In the genomic region with DNA sequence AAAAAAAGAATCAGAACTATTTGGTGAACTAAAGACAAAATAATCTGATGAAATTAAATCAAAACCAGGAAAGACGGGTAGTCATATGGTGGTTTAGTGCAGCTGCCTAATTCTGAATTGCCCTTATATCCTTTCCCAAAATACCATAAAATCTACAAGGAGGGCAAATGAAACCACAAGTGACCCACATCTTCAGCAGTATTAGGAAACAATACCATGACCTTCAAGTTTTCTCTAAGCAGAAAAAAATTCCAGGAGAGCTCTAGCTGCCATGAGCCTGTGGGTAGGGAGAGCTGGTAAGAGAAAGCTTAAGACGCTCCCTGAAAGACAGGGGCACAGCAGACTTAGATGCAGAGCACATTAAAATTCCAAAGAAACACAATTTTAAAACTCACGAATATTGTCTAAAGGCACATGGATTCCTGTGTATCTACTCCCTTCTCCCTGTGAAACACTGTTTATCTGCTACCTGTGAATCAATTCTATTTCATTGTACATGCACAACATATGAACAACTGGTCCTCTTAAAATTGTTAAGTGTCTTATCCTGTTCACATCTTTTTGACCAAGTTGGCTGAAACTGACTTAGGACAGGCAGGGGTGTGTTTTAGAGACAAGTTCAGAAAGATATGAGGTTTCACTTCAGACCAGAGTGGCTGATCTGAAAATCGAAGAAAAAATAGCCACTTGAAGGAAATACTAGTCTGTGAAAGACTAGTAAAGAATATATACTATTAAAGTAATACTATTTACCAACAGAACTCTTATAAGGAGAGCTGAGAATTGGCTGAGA, we compare ENCODE assay signal across 11 cellular contexts. TPM values are rescaled to one million over a fixed set of nuclear protein-coding genes. Genes with fewer than 3 reads are reported as not detected.
A peak's percentile ranks its signal among the peaks of the same experiment; 100 is the strongest.
DNase-seq lines count a peak whose midpoint lies in the region; ATAC-seq and TF ChIP-seq lines count a peak whose summit lies in the region.
"Had no signal": no experiment of that assay in that cellular context is flagged by ENCODE, and none has a peak within 500 bp of the region (broad histone marks: within the 10 kb centered on the region; RNA-seq: fewer than 3 reads in every experiment).

No MANE protein-coding gene starts in this region.

- H3K4me1 Mint-ChIP-seq in activated CD8-positive, alpha-beta memory T cell treated with anti-CD3 and anti-CD28 coated beads, Interleukin-2, amount 10 ng/mL, durations not matched to agents 7 days and 5 days, result peaks cover 58% of the 10 kb centered on the region
- H3K4me1 Mint-ChIP-seq in stimulated activated effector memory CD8-positive, alpha-beta T cell treated with anti-CD3 and anti-CD28 coated beads, Interleukin-12 subunit alpha, Interleukin-12 subunit beta, amount 100 ng/mL, for 72 hours, result peaks cover 45% of the 10 kb centered on the region

- no peak for DNase-seq in activated CD8-positive, alpha-beta memory T cell treated with anti-CD3 and anti-CD28 coated beads, Interleukin-2, amount 10 ng/mL, durations not matched to agents 7 days and 5 days
- no peak for DNase-seq in activated CD8-positive, alpha-beta memory T cell treated with anti-CD3 and anti-CD28 coated beads for 24 hours
- no peak for DNase-seq in stimulated activated effector memory CD8-positive, alpha-beta T cell treated with anti-CD3 and anti-CD28 coated beads, Interleukin-12 subunit alpha, Interleukin-12 subunit beta, amount 100 ng/mL, for 72 hours (ENCODE audit: low spot score in 2 of 2)
- no peak for DNase-seq in left lung
- no peak for DNase-seq in NCI-H1417 treated with DMSO at 0.1 percent for 48 hours (lab: John Stamatoyannopoulos, UW)
- DNase-seq in colonic mucosa, result no peak
- DNase-seq: cerebellar nuclear complex, NCI-H187 treated with DMSO at 0.1 percent for 48 hours, PC-3 had no signal

- H4K20me1 ChIP-seq in SU-DHL-6 (ENCODE audit: low read depth, low read length), result 0 out of 2 replicates have a peak, but pooled peaks cover 4% of the 10 kb centered on the region

- H3K9ac ChIP-seq in SU-DHL-6 (ENCODE audit: low read length), result peak overlapping the region; percentile 48
- no peak overlapping the region for H3K9ac ChIP-seq in colonic mucosa (ENCODE audit: low read depth in 2 of 2, low read length in 2 of 2)

- H3K9me3 ChIP-seq in SU-DHL-6 (ENCODE audit: insufficient read depth, low read length), result no peaks in the 10 kb centered on the region
- no peaks in the 10 kb centered on the region for H3K9me3 ChIP-seq in left lung
- H3K9me3 ChIP-seq in colonic mucosa, result no peaks in the 10 kb centered on the region

- ATAC-seq in activated CD8-positive, alpha-beta memory T cell treated with anti-CD3 and anti-CD28 coated beads, Interleukin-2, amount 10 ng/mL, durations not matched to agents 7 days and 5 days, result no peak
- peak; percentile 47 for ATAC-seq in GM21576 (IDR thresholded peaks at IDR 0.05; ENCODE audit: unreplicated experiment)
- ATAC-seq in stimulated activated effector memory CD8-positive, alpha-beta T cell treated with anti-CD3 and anti-CD28 coated beads, Interleukin-12 subunit alpha, Interleukin-12 subunit beta, amount 100 ng/mL, for 72 hours, result no peak
- ATAC-seq in left lung, result no peak
- ATAC-seq: PC-3 had no signal

- intact Hi-C loops in left lung (cut with DNase I), result no loop called here
- intact Hi-C loops in colonic mucosa (cut with DNase I), result no loop called here

- H3K4me3 ChIP-seq in SU-DHL-6 (ENCODE audit: insufficient read depth, low read length, poor library complexity, severe bottlenecking), result peak overlapping the region; percentile 2
- H3K4me3 ChIP-seq in left lung, result no peak overlapping the region
- H3K4me3 ChIP-seq in colonic mucosa, result no peak overlapping the region

- no peaks in the 10 kb centered on the region for H3K27me3 Mint-ChIP-seq in activated CD8-positive, alpha-beta memory T cell treated with anti-CD3 and anti-CD28 coated beads, Interleukin-2, amount 10 ng/mL, durations not matched to agents 7 days and 5 days

- peaks cover 61% of the 10 kb centered on the region for H3K36me3 ChIP-seq in SU-DHL-6 (ENCODE audit: low read length)
- peaks cover 0 to 92% of the 10 kb centered on the region in 2 donors for H3K36me3 ChIP-seq in left lung
- H3K36me3 ChIP-seq in colonic mucosa, result peaks cover 3% of the 10 kb centered on the region

- H3K9me3 Mint-ChIP-seq in activated CD8-positive, alpha-beta memory T cell treated with anti-CD3 and anti-CD28 coated beads, Interleukin-2, amount 10 ng/mL, durations not matched to agents 7 days and 5 days (ENCODE audit: low read depth), result no peaks in the 10 kb centered on the region
- no peaks in the 10 kb centered on the region for H3K9me3 Mint-ChIP-seq in stimulated activated effector memory CD8-positive, alpha-beta T cell treated with anti-CD3 and anti-CD28 coated beads, Interleukin-12 subunit alpha, Interleukin-12 subunit beta, amount 100 ng/mL, for 72 hours

- H3K4me3 Mint-ChIP-seq in activated CD8-positive, alpha-beta memory T cell treated with anti-CD3 and anti-CD28 coated beads, Interleukin-2, amount 10 ng/mL, durations not matched to agents 7 days and 5 days, result no peak overlapping the region
- no peak overlapping the region for H3K4me3 Mint-ChIP-seq in stimulated activated effector memory CD8-positive, alpha-beta T cell treated with anti-CD3 and anti-CD28 coated beads, Interleukin-12 subunit alpha, Interleukin-12 subunit beta, amount 100 ng/mL, for 72 hours

- H3F3A ChIP-seq in SU-DHL-6 (ENCODE audit: insufficient read depth), result peaks cover 90% of the 10 kb centered on the region

- H3K27ac ChIP-seq in SU-DHL-6 (ENCODE audit: low read depth, low read length), result peak overlapping the region; percentile 95
- H3K27ac ChIP-seq in left lung, result no peak overlapping the region
- no peak overlapping the region for H3K27ac ChIP-seq in colonic mucosa

- no peak overlapping the region for H2AFZ ChIP-seq in SU-DHL-6 (ENCODE audit: low read depth, low read length, severe bottlenecking)

- H3K27me3 ChIP-seq in SU-DHL-6 (ENCODE audit: low read length), result no peaks in the 10 kb centered on the region
- H3K27me3 ChIP-seq in left lung, result no peaks in the 10 kb centered on the region
- H3K27me3 ChIP-seq in colonic mucosa, result no peaks in the 10 kb centered on the region

- peak overlapping the region; percentile 68 for H3K27ac Mint-ChIP-seq in activated CD8-positive, alpha-beta memory T cell treated with anti-CD3 and anti-CD28 coated beads, Interleukin-2, amount 10 ng/mL, durations not matched to agents 7 days and 5 days
- H3K27ac Mint-ChIP-seq in stimulated activated effector memory CD8-positive, alpha-beta T cell treated with anti-CD3 and anti-CD28 coated beads, Interleukin-12 subunit alpha, Interleukin-12 subunit beta, amount 100 ng/mL, for 72 hours, result peak overlapping the region; percentile 56

- no peaks in the 10 kb centered on the region for H3K9me2 ChIP-seq in SU-DHL-6 (replicated peaks; ENCODE audit: insufficient read depth, low read length)

- peaks cover 0 to 27% of the 10 kb centered on the region in 2 donors for H3K4me1 ChIP-seq in left lung
- no peaks in the 10 kb centered on the region for H3K4me1 ChIP-seq in colonic mucosa

- TF ChIP-seq CTCF in SU-DHL-6 (IDR thresholded peaks at IDR 0.05; ENCODE audit: insufficient read depth, low read length, poor library complexity, severe bottlenecking) (no peak), left lung (IDR thresholded peaks at IDR 0.05) (no peak), colonic mucosa (IDR thresholded peaks at IDR 0.05) (no peak)

- CTCF ChIA-PET in activated CD8-positive, alpha-beta memory T cell treated with anti-CD3 and anti-CD28 coated beads, Interleukin-2, amount 10 ng/mL, durations not matched to agents 7 days and 5 days (lab: Charles Lee), result interaction anchor here (1.2 to 1.7 kb wide), 2 partner anchors 24 to 191 kb away, joined by 3 to 4 read pairs; no protein-coding TSS in a partner anchor

- H3K36me3 Mint-ChIP-seq in activated CD8-positive, alpha-beta memory T cell treated with anti-CD3 and anti-CD28 coated beads, Interleukin-2, amount 10 ng/mL, durations not matched to agents 7 days and 5 days, result peaks cover 43% of the 10 kb centered on the region
- H3K36me3 Mint-ChIP-seq in stimulated activated effector memory CD8-positive, alpha-beta T cell treated with anti-CD3 and anti-CD28 coated beads, Interleukin-12 subunit alpha, Interleukin-12 subunit beta, amount 100 ng/mL, for 72 hours, result peaks cover 94% of the 10 kb centered on the region

- H3K79me2 ChIP-seq in SU-DHL-6 (ENCODE audit: insufficient read depth, low read length), result peaks cover 88% of the 10 kb centered on the region

- peak overlapping the region; percentile 78 for H3K4me2 ChIP-seq in SU-DHL-6 (ENCODE audit: low read depth, low read length, poor library complexity, severe bottlenecking)

RNA-seq across cellular contexts. Expression of a gene that starts 14.2 kb away (rescaled TPM):
- total RNA-seq in activated CD8-positive, alpha-beta memory T cell treated with anti-CD3 and anti-CD28 coated beads, Interleukin-2, amount 10 ng/mL, durations not matched to agents 7 days and 5 days, result 10 to 100 TPM; 21.5 to 36.6 TPM
- total RNA-seq in left lung (10 to 100 TPM; 54.7 to 74.6 TPM), colonic mucosa (10 to 100 TPM; 26.6 to 28.6 TPM)
